Comparison of ENCODE assay signal across 1 cellular context in the genomic region with DNA sequence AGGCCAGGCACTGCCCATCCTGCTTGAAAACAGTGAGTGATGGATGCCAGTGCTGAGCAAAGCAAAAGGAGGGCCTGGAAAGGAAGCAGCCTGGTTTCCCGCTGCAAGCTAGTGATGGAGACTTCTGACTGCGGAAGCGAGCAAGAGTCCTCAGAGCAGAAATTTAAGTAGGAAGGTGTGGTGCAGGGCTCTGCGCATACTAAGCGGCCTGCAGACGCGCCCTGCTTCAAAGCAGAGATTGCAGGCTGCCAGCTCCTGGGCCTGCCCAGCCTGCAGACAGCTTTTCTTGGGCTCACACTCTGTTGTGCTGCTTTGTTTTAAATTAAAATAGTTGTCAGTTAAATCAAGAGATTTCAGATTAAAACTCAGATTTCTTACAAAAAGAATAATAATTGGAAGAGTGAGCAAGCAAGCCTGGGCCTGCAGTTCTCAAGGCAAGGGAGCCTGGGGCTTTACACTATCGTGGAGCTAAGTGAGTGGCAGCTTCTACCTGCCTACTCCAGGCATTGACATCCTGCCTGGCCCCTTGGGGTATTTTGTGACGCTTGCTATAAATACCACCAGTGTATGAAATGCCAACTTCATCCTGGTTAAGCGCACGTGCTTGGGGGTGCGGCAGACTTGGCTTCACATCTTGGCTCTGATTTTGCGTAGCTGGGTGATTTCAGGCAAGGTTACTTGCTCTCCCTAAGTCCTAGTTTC.
TF ChIP-seq lines count a peak whose summit lies in the region.

No MANE protein-coding gene starts in this region.

TF ChIP-seq in neural cell, 6 proteins besides CTCF, POLR2A, EP300 and RAD21 (continued from another document):
- TF ChIP-seq TAF1 (IDR thresholded peaks at IDR 0.05; ENCODE audit: low read depth), result no peak
- TF ChIP-seq SMC3 (conservative IDR thresholded peaks at IDR 0.05; ENCODE audit: poor library complexity), result no peak
- TF ChIP-seq POLR2AphosphoS5 (IDR thresholded peaks at IDR 0.05), result peak; percentile 70
TF ChIP-seq in neural cell: peak in this region for 1.
